Comparison of ENCODE assay signal across 8 cellular contexts in the genomic region with DNA sequence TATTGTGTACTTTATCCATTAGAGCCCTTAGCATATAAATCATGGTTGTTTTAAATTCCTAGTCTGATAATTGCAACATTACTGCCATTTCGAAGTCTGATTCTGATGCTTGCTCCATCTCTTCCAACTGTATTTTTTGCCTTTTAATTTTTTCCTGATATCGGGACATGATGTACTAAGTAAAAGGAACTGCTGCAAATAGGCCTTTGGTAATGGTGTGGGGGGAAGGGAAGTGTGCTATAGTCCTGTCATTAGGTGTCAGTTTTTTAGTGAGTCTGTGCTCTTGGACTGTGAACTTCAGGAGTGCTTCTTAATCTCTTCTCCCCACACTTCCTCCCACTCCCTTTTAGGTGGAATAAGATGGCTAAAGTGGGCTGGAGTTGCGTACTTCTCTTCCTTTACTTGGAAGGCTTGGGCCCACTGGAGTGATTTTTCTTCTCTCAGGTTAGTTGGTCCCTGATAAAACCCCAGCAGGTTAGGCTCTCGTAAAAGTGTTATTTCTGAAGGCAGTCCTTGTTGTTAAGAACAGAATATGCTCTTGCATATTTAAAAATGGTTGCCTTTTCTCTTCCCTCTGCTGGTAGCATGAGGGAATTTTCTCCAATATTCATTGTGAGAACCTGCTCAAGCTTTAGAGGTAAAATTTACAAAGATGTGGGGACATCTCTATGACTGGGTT. TPM values are rescaled to one million over a fixed set of nuclear protein-coding genes. Genes with fewer than 3 reads are reported as not detected.
DNase-seq lines count a peak whose midpoint lies in the region; ATAC-seq, FAIRE-seq and TF ChIP-seq lines count a peak whose summit lies in the region.

No MANE protein-coding gene starts in this region.

- H2AFZ ChIP-seq in GM12878 (ENCODE audit: control insufficient read depth, low read depth, low read length) = peak overlapping the region; percentile 46

- in situ Hi-C loops in GM12878 (cut with MboI) = no loop called here

- H3K27ac ChIP-seq in GM12878 (ENCODE audit: control insufficient read depth, insufficient read depth) = no peak overlapping the region

- H3K9me3 ChIP-seq in GM12878 (replicated peaks; ENCODE audit: control insufficient read depth, insufficient read depth, low read length) = no peaks in the 10 kb centered on the region

- POLR2A ChIA-PET in GM12878 (lab: Charles Lee) = no interaction called here

- H4K20me1 ChIP-seq in GM12878 (ENCODE audit: control insufficient read depth, insufficient read depth) = no peaks in the 10 kb centered on the region

- H3K9ac ChIP-seq in GM12878 (ENCODE audit: control insufficient read depth, insufficient read depth, low read length) = no peak overlapping the region

- no peak for TF ChIP-seq EP300 in GM12878 (IDR thresholded peaks at IDR 0.05; ENCODE audit: borderline replicate concordance in 1 of 2, control insufficient read depth in 1 of 2, low read depth in 2 of 2, low read length in 2 of 2)

- DNase-seq in EH (ENCODE audit: low read depth) = peak; percentile 50
- DNase-seq in GM12878 (ENCODE audit: low read depth, low spot score) = no peak
- DNase-seq in lung microvascular endothelial cell (ENCODE audit: low read depth in 2 of 2) = peak; percentile 32 to 37
- DNase-seq in NCI-H1092 (lab: John Stamatoyannopoulos, UW) = no peak
- DNase-seq in cerebellar cortex (ENCODE audit: low spot score) = no peak
- no peak for DNase-seq in mucosa of gallbladder (ENCODE audit: low spot score)

- peak; percentile 76 for ATAC-seq in HG03280 (IDR thresholded peaks at IDR 0.05; ENCODE audit: unreplicated experiment)
- peak; percentile 51; the same call in 2 of the 3 replicates for ATAC-seq in GM12878
- ATAC-seq in HG02884 (IDR thresholded peaks at IDR 0.05; ENCODE audit: unreplicated experiment) = no peak

- peaks cover 3% of the 10 kb centered on the region for H3K4me1 ChIP-seq in GM12878 (ENCODE audit: control insufficient read depth, insufficient read depth, low read length)

- H3K36me3 ChIP-seq in GM12878 (ENCODE audit: control insufficient read depth in 2 of 2, insufficient read depth in 2 of 2, low read length in 1 of 2) = peaks cover 0 to 3% of the 10 kb centered on the region in 2 experiments; a peak in 1 of 4 replicates

- TF ChIP-seq CTCF in GM12878 (IDR thresholded peaks at IDR 0.05 in 2 of 3, conservative IDR thresholded peaks at IDR 0.05 in 1 of 3; ENCODE audit: control insufficient read depth in 2 of 3, extremely low read depth in 1 of 3, insufficient read depth in 1 of 3, low read depth in 3 of 3, low read length in 3 of 3) = peak; percentile 16 to 41 (median 27); a peak in 3 of 6 replicates

- no TSS peak for BruUV-seq in GM12878 (replicated peaks; lab: Mats Ljungman, UMichigan)

- SMC1A ChIA-PET in GM12878 (lab: Charles Lee; ENCODE audit: uncharacterized antibody, unreplicated experiment) = no interaction called here

- TF ChIP-seq RAD21 in GM12878 (IDR thresholded peaks at IDR 0.05; ENCODE audit: insufficient read depth, low read depth, low read length) = no peak

- H3K4me2 ChIP-seq in GM12878 (ENCODE audit: control insufficient read depth, insufficient read depth) = no peak overlapping the region

- no peak for FAIRE-seq in GM12878 (lab: Jason Lieb, UNC)

- no peaks in the 10 kb centered on the region for H3K79me2 ChIP-seq in GM12878 (ENCODE audit: control insufficient read depth, insufficient read depth, low read length)

- TF ChIP-seq POLR2A in GM12878 (IDR thresholded peaks at IDR 0.05; ENCODE audit: low read depth, low read length) = no peak

- intact Hi-C loops in GM12878 (cut with micrococcal nuclease; ENCODE audit: unreplicated experiment) = no loop called here

- CTCF ChIA-PET in GM12878 (lab: Yijun Ruan, JAX) = no interaction called here

- WGBS in GM12878 (ENCODE audit: insufficient coverage, insufficient replicate concordance, low lambda C conversion rate, missing lambda C conversion rate) = 51% methylated on average over 4 of the region's 4 CpGs

- H3K27me3 ChIP-seq in GM12878 (replicated peaks in 1 of 2; ENCODE audit: control insufficient read depth in 2 of 2, insufficient read depth in 2 of 2, low read length in 1 of 2) = no peaks in the 10 kb centered on the region

- no peak overlapping the region for H3K4me3 ChIP-seq in GM12878

- RAD21 ChIA-PET in GM12878 (lab: Charles Lee; ENCODE audit: unreplicated experiment) = no interaction called here

TF ChIP-seq in GM12878, 131 proteins besides CTCF, POLR2A, EP300 and RAD21:
- TF ChIP-seq, protein P1, sequence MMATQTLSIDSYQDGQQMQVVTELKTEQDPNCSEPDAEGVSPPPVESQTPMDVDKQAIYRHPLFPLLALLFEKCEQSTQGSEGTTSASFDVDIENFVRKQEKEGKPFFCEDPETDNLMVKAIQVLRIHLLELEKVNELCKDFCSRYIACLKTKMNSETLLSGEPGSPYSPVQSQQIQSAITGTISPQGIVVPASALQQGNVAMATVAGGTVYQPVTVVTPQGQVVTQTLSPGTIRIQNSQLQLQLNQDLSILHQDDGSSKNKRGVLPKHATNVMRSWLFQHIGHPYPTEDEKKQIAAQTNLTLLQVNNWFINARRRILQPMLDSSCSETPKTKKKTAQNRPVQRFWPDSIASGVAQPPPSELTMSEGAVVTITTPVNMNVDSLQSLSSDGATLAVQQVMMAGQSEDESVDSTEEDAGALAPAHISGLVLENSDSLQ (IDR thresholded peaks at IDR 0.05) = no peak
- TF ChIP-seq SMC3 (IDR thresholded peaks at IDR 0.05; ENCODE audit: borderline replicate concordance, low read length) (peak; percentile 16; the same call in 1 of the 2 replicates), POU2F2 (IDR thresholded peaks at IDR 0.05; ENCODE audit: borderline replicate concordance, low read depth, low read length) (no peak), CEBPB (IDR thresholded peaks at IDR 0.05; ENCODE audit: borderline replicate concordance in 1 of 2, low read depth in 2 of 2, low read length in 2 of 2) (no peak), YY1 (IDR thresholded peaks at IDR 0.05; ENCODE audit: low read depth, low read length) (peak; percentile 79; the same call in 1 of the 2 replicates), CBX5 (IDR thresholded peaks at IDR 0.05; ENCODE audit: low read depth) (no peak)

RNA-seq across cellular contexts. Expression of a gene that starts 18.1 kb away (rescaled TPM):
- total RNA-seq in GM12878 (2013; cell fraction: nucleolus; rRNA removed) = 32.5 and 34.0 TPM in 2 replicates
- 10.8 and 12.3 TPM in 2 replicates for total RNA-seq in GM12878 (2014; rRNA removed)
- total RNA-seq in GM12878 (2014; rRNA removed; fragmentation: Illumina TruSeq; extraction: Trizol) = 10.5 and 11.4 TPM in 2 replicates
- 11.1 and 13.2 TPM in 2 replicates for total RNA-seq in GM12878 (2021)
- 2.1 TPM for polyA plus RNA-seq in GM12878 (2011; ENCODE audit: low read depth)
- polyA plus RNA-seq in GM12878 (2011; rRNA removed) = 9.7 and 12.7 TPM in 2 replicates
- polyA plus RNA-seq in GM12878 (2011; cell fraction: cytosol; rRNA removed) = 5.6 and 5.8 TPM in 2 replicates
- polyA plus RNA-seq in GM12878 (2011; cell fraction: nucleus; rRNA removed) = 9.8 and 10.0 TPM in 2 replicates
- polyA plus RNA-seq in GM12878 (2012) = 2.7 and 3.8 TPM in 2 replicates
- polyA plus RNA-seq in GM12878 (2014; fragmentation: Illumina TruSeq; extraction: Trizol) = 10.4 and 10.6 TPM in 2 replicates
- polyA plus RNA-seq in GM12878 (2014; fragmentation: Nextera tagmentation; extraction: Ambion mirVana) = 1 to 10 TPM; 3.1 TPM
- polyA plus RNA-seq in GM12878 (2014; rRNA removed) = 5.0 and 7.2 TPM in 2 replicates
- 1 to 10 TPM; 1.4 to 1.8 TPM for polyA plus RNA-seq in GM12878 (2016; fragmentation: Nextera tagmentation; extraction: Ambion mirVana)
- 31.7 and 36.7 TPM in 2 replicates for polyA minus RNA-seq in GM12878 (2011; rRNA and poly(A)+ RNA removed)
- 7.2 and 8.2 TPM in 2 replicates for polyA minus RNA-seq in GM12878 (2011; cell fraction: cytosol; rRNA and poly(A)+ RNA removed)
- polyA minus RNA-seq in GM12878 (2011; cell fraction: nucleus; rRNA and poly(A)+ RNA removed) = 26.7 and 40.4 TPM in 2 replicates
- total RNA-seq in lung microvascular endothelial cell = 13.3 and 14.1 TPM in 2 replicates
- total RNA-seq in mucosa of gallbladder = 23.0 TPM

Comparison
In these comparisons a context has a peak if more than half of its experiments do, and no peak if none do; other contexts are left out.
1. DNase-seq: peak in EH (single experiment) and lung microvascular endothelial cell (2 of 2); none in GM12878 (single experiment), NCI-H1092 (single experiment), cerebellar cortex (single experiment) and mucosa of gallbladder (single experiment).